In the genomic region with DNA sequence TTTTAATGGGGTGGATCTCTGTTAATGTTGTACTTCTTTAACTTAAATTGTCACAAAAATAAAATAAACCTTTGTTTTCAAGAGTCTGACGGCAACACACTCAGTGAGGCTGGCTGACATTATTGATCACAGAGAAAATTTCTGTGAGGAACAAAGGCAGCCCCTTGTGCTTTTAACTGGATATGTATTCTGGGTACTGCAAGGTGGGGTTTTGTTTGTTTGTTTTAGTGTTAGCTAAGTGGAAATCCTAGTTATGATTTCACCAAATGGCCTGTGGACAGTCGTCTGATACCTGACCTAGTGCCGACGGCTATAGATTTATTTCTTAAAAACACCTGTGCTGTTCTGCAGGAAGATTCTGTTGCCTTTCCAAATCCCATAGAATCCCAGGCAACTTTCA, we compare ENCODE assay signal across 1 cellular context.
A peak's percentile ranks its signal among the peaks of the same experiment; 100 is the strongest.
TF ChIP-seq lines count a peak whose summit lies in the region.

No MANE protein-coding gene starts in this region.

TF ChIP-seq in HepG2, 621 proteins besides CTCF, POLR2A, EP300 and RAD21 (continued from another document):
- TF ChIP-seq HMGXB3 (CRISPR knock-in tag; IDR thresholded peaks at IDR 0.05; ENCODE audit: borderline replicate concordance) (no peak), ZSCAN31 (CRISPR knock-in tag; IDR thresholded peaks at IDR 0.05; ENCODE audit: low read depth) (0 out of 2 replicates have a peak, but pooled peaks have one; percentile 37), RFX5 (IDR thresholded peaks at IDR 0.05; ENCODE audit: low read depth, low read length) (no peak), THAP9 (CRISPR knock-in tag; IDR thresholded peaks at IDR 0.05; ENCODE audit: borderline replicate concordance) (no peak), AKAP8 (CRISPR knock-in tag; IDR thresholded peaks at IDR 0.05) (no peak), ZNF225 (CRISPR knock-in tag; IDR thresholded peaks at IDR 0.05) (no peak), MAFK (conservative IDR thresholded peaks at IDR 0.05 in 1 of 2, IDR thresholded peaks at IDR 0.05 in 1 of 2; ENCODE audit: low read length in 2 of 2) (no peak), ZNF124 (CRISPR knock-in tag; IDR thresholded peaks at IDR 0.05) (no peak), FIP1L1 (IDR thresholded peaks at IDR 0.05; ENCODE audit: borderline replicate concordance, insufficient read depth, low read depth, low read length) (no peak), ISX (CRISPR knock-in tag; conservative IDR thresholded peaks at IDR 0.05) (no peak), ZNF10 (CRISPR knock-in tag; IDR thresholded peaks at IDR 0.05; ENCODE audit: borderline replicate concordance, low read depth) (no peak), RARG (CRISPR knock-in tag; IDR thresholded peaks at IDR 0.05; ENCODE audit: low read depth) (no peak), ZNF703 (CRISPR knock-in tag; IDR thresholded peaks at IDR 0.05; ENCODE audit: borderline replicate concordance) (no peak), ZNF567 (CRISPR knock-in tag; IDR thresholded peaks at IDR 0.05; ENCODE audit: borderline replicate concordance) (no peak), HNRNPL (IDR thresholded peaks at IDR 0.05; ENCODE audit: low read depth, low read length) (no peak), FOXA3 (CRISPR knock-in tag; IDR thresholded peaks at IDR 0.05) (peak; percentile 63), ATF6 (CRISPR knock-in tag; conservative IDR thresholded peaks at IDR 0.05) (no peak), HMG20A (CRISPR knock-in tag; IDR thresholded peaks at IDR 0.05; ENCODE audit: borderline replicate concordance) (peak; percentile 46; the same call in 1 of the 2 replicates), ZNF362 (CRISPR knock-in tag; IDR thresholded peaks at IDR 0.05; ENCODE audit: borderline replicate concordance) (no peak), ZNF251 (CRISPR knock-in tag; IDR thresholded peaks at IDR 0.05) (no peak), TCF12 (IDR thresholded peaks at IDR 0.05) (no peak), TCF12 (CRISPR knock-in tag; IDR thresholded peaks at IDR 0.05) (no peak), FOXJ3 (CRISPR knock-in tag; IDR thresholded peaks at IDR 0.05; ENCODE audit: borderline replicate concordance) (peak; percentile 59; the same call in 1 of the 2 replicates), SNAI1 (CRISPR knock-in tag; IDR thresholded peaks at IDR 0.05; ENCODE audit: borderline replicate concordance) (0 out of 2 replicates have a peak, but pooled peaks have one; percentile 32), ZNF83 (CRISPR knock-in tag; IDR thresholded peaks at IDR 0.05; ENCODE audit: borderline replicate concordance) (no peak)
- TF ChIP-seq, protein P1, sequence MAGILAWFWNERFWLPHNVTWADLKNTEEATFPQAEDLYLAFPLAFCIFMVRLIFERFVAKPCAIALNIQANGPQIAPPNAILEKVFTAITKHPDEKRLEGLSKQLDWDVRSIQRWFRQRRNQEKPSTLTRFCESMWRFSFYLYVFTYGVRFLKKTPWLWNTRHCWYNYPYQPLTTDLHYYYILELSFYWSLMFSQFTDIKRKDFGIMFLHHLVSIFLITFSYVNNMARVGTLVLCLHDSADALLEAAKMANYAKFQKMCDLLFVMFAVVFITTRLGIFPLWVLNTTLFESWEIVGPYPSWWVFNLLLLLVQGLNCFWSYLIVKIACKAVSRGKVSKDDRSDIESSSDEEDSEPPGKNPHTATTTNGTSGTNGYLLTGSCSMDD (CRISPR knock-in tag; IDR thresholded peaks at IDR 0.05) = no peak
